9 cellular contexts compared by ENCODE assay signal in the genomic region with DNA sequence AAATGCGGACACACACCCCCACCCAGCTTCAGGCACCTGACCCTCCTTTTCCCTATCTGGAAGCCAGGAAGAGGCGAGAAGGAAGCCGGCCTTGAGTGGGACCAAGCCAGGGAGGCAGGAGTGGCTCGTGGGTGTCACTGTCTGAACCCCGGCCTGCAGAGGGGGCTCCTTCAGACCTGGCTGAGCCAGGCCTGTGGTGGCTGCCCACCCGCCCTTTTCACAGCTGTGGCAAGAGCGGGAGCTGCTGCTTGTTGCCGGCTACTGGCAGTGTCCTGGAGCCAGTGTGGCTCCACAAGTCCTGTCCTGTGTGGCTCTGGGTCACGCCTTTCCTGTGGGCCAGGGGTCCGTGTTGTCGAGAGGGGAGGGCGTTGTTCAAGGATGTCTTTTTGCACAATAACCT. TPM values are rescaled to one million over a fixed set of nuclear protein-coding genes. Genes with fewer than 3 reads are reported as not detected.
A peak's percentile ranks its signal among the peaks of the same experiment; 100 is the strongest.
DNase-seq lines count a peak whose midpoint lies in the region; ATAC-seq and TF ChIP-seq lines count a peak whose summit lies in the region.
"Had no signal": no experiment of that assay in that cellular context is flagged by ENCODE, and none has a peak within 500 bp of the region (broad histone marks: within the 10 kb centered on the region; RNA-seq: fewer than 3 reads in every experiment).

No MANE protein-coding gene starts in this region.

- no peaks in the 10 kb centered on the region for H3K4me1 ChIP-seq in BE2C

- H3K27me3 Mint-ChIP-seq in dendritic cell treated with granulocyte-macrophage colony-stimulating factor and Interleukin-4, amounts not matched to agents 40 ng/mL and 50 ng/mL, for 4 days: no peaks in the 10 kb centered on the region
- H3K27me3 Mint-ChIP-seq in natural killer cell treated with Interleukin-12 subunit alpha and Interleukin-12 subunit beta and Interleukin-15 and Interleukin-18, amount 100 ng/mL, for 72 hours: no peaks in the 10 kb centered on the region

- H3K9me3 Mint-ChIP-seq in dendritic cell treated with granulocyte-macrophage colony-stimulating factor and Interleukin-4, amounts not matched to agents 40 ng/mL and 50 ng/mL, for 4 days: no peaks in the 10 kb centered on the region
- H3K9me3 Mint-ChIP-seq in natural killer cell treated with Interleukin-12 subunit alpha and Interleukin-12 subunit beta and Interleukin-15 and Interleukin-18, amount 100 ng/mL, for 72 hours: no peaks in the 10 kb centered on the region

- intact Hi-C loops in dendritic cell treated with granulocyte-macrophage colony-stimulating factor and Interleukin-4, amounts not matched to agents 40 ng/mL and 50 ng/mL, for 4 days (cut with micrococcal nuclease): no loop called here

- H3K27me3 ChIP-seq in BE2C: no peaks in the 10 kb centered on the region

- peaks cover 70% of the 10 kb centered on the region for H3K4me1 Mint-ChIP-seq in dendritic cell treated with granulocyte-macrophage colony-stimulating factor and Interleukin-4, amounts not matched to agents 40 ng/mL and 50 ng/mL, for 4 days (ENCODE audit: low read depth)
- peaks cover 21 to 22% of the 10 kb centered on the region in 2 donors for H3K4me1 Mint-ChIP-seq in natural killer cell treated with Interleukin-12 subunit alpha and Interleukin-12 subunit beta and Interleukin-15 and Interleukin-18, amount 100 ng/mL, for 72 hours (ENCODE audit: low read depth in 2 of 2)

- H3K9me3 ChIP-seq in BE2C: no peaks in the 10 kb centered on the region

- peak overlapping the region; percentile 61 for H3K4me3 ChIP-seq in BE2C (ENCODE audit: low read depth, low read length)
- H3K4me3 ChIP-seq in LNCaP clone FGC (ENCODE audit: low read depth, low read length): peak overlapping the region; percentile 73

- peak overlapping the region; percentile 85 for H3K27ac Mint-ChIP-seq in dendritic cell treated with granulocyte-macrophage colony-stimulating factor and Interleukin-4, amounts not matched to agents 40 ng/mL and 50 ng/mL, for 4 days
- H3K27ac Mint-ChIP-seq in natural killer cell treated with Interleukin-12 subunit alpha and Interleukin-12 subunit beta and Interleukin-15 and Interleukin-18, amount 100 ng/mL, for 72 hours: no peak overlapping the region

- no peak for TF ChIP-seq CTCF in BE2C (IDR thresholded peaks at IDR 0.05; ENCODE audit: low read depth, low read length)
- TF ChIP-seq CTCF in LNCaP clone FGC (IDR thresholded peaks at IDR 0.05; ENCODE audit: control insufficient read depth, extremely low read depth, insufficient read depth): no peak

- H3K36me3 ChIP-seq in BE2C: no peaks in the 10 kb centered on the region

- DNase-seq in BE2C (no peak), LNCaP clone FGC (ENCODE audit: low read depth) (no peak), NCI-H1105 (lab: John Stamatoyannopoulos, UW) (no peak), OCI-M2 (lab: John Stamatoyannopoulos, UW; ENCODE audit: unreplicated experiment) (no peak), NCI-H1092 treated with DMSO at 0.1 percent for 48 hours (lab: John Stamatoyannopoulos, UW) (no peak), EL (no peak)
- no peak for DNase-seq in natural killer cell treated with Interleukin-12 subunit alpha and Interleukin-12 subunit beta and Interleukin-15 and Interleukin-18, amount 100 ng/mL, for 72 hours (ENCODE audit: low spot score)
- DNase-seq: NCI-H1930 had no signal

- peaks cover 56% of the 10 kb centered on the region for H3K36me3 Mint-ChIP-seq in dendritic cell treated with granulocyte-macrophage colony-stimulating factor and Interleukin-4, amounts not matched to agents 40 ng/mL and 50 ng/mL, for 4 days (ENCODE audit: low read depth)
- no peaks in the 10 kb centered on the region for H3K36me3 Mint-ChIP-seq in natural killer cell treated with Interleukin-12 subunit alpha and Interleukin-12 subunit beta and Interleukin-15 and Interleukin-18, amount 100 ng/mL, for 72 hours

- H3K4me3 Mint-ChIP-seq in dendritic cell treated with granulocyte-macrophage colony-stimulating factor and Interleukin-4, amounts not matched to agents 40 ng/mL and 50 ng/mL, for 4 days: peak overlapping the region; percentile 83
- H3K4me3 Mint-ChIP-seq in natural killer cell treated with Interleukin-12 subunit alpha and Interleukin-12 subunit beta and Interleukin-15 and Interleukin-18, amount 100 ng/mL, for 72 hours: peak overlapping the region; percentile 58

- ATAC-seq in natural killer cell treated with Interleukin-12 subunit alpha and Interleukin-12 subunit beta and Interleukin-15 and Interleukin-18, amount 100 ng/mL, for 72 hours: no peak

RNA-seq across cellular contexts. Expression of a gene that starts 1.2 kb away (rescaled TPM):
- polyA plus RNA-seq in BE2C (2012; ENCODE audit: insufficient read depth, insufficient read length, low read depth): 23.2 TPM
- total RNA-seq in natural killer cell treated with Interleukin-12 subunit alpha and Interleukin-12 subunit beta and Interleukin-15 and Interleukin-18, amount 100 ng/mL, for 72 hours: 100 to 1,000 TPM; 134 to 139 TPM

RNA-seq across cellular contexts. Expression of a gene that starts 15.4 kb away (rescaled TPM):
- polyA plus RNA-seq in BE2C (2012; ENCODE audit: insufficient read depth, insufficient read length, low read depth): not detected
- not detected for total RNA-seq in natural killer cell treated with Interleukin-12 subunit alpha and Interleukin-12 subunit beta and Interleukin-15 and Interleukin-18, amount 100 ng/mL, for 72 hours

RNA-seq across cellular contexts. Expression of a gene that starts 38.1 kb away (rescaled TPM):
- 36.7 TPM for polyA plus RNA-seq in BE2C (2012; ENCODE audit: insufficient read depth, insufficient read length, low read depth)
- 10 to 100 TPM; 19.6 to 28.4 TPM for total RNA-seq in natural killer cell treated with Interleukin-12 subunit alpha and Interleukin-12 subunit beta and Interleukin-15 and Interleukin-18, amount 100 ng/mL, for 72 hours

RNA-seq across cellular contexts. Expression of a gene that starts 39.4 kb away (rescaled TPM):
- polyA plus RNA-seq in BE2C (2012; ENCODE audit: insufficient read depth, insufficient read length, low read depth): not detected
- not detected for total RNA-seq in natural killer cell treated with Interleukin-12 subunit alpha and Interleukin-12 subunit beta and Interleukin-15 and Interleukin-18, amount 100 ng/mL, for 72 hours

RNA-seq across cellular contexts. Expression of a gene that starts 52.3 kb away (rescaled TPM):
- 2.5 TPM for polyA plus RNA-seq in BE2C (2012; ENCODE audit: insufficient read depth, insufficient read length, low read depth)
- total RNA-seq in natural killer cell treated with Interleukin-12 subunit alpha and Interleukin-12 subunit beta and Interleukin-15 and Interleukin-18, amount 100 ng/mL, for 72 hours: 10 to 100 TPM; 14.7 to 15.8 TPM
